In genomic region chr17:75412455-75413317, GRCh38 we compare ENCODE assay signal across 8 cellular contexts. TPM values are rescaled to one million over a fixed set of nuclear protein-coding genes. Genes with fewer than 3 reads are reported as not detected.
DNase-seq lines count a peak whose midpoint lies in the region; ATAC-seq, FAIRE-seq and TF ChIP-seq lines count a peak whose summit lies in the region.

No MANE protein-coding gene starts in this region.

- peak overlapping the region; percentile 50 for H2AFZ ChIP-seq in mammary epithelial cell (ENCODE audit: low read depth, low read length)

- TF ChIP-seq CTCF in HEK293 (tag by site-specific recombination; IDR thresholded peaks at IDR 0.05) = peak; percentile 81
- TF ChIP-seq CTCF in VCaP (conservative IDR thresholded peaks at IDR 0.05) = peak; percentile 88
- TF ChIP-seq CTCF in mammary epithelial cell (conservative IDR thresholded peaks at IDR 0.05 in 1 of 2, IDR thresholded peaks at IDR 0.05 in 1 of 2; ENCODE audit: extremely low read depth in 1 of 2, insufficient read depth in 1 of 2, low read depth in 1 of 2, low read length in 2 of 2) = peak; percentile 69 to 75
- TF ChIP-seq CTCF in kidney (IDR thresholded peaks at IDR 0.05; ENCODE audit: borderline replicate concordance, extremely low read depth, insufficient read depth) = peak; percentile 93

- dilution Hi-C loops in mammary epithelial cell (cut with HindIII; ENCODE audit: low sequenced_read_pairs) = no loop called here

- H4K20me1 ChIP-seq in mammary epithelial cell (ENCODE audit: insufficient read depth, low read length) = no peaks in the 10 kb centered on the region

- under 1% methylated on average over 8 of the region's 8 CpGs for WGBS in mammary epithelial cell (ENCODE audit: low coverage, missing lambda C conversion rate)

- no peak for ATAC-seq in GM18858 (IDR thresholded peaks at IDR 0.05; ENCODE audit: unreplicated experiment)

- POLR2A ChIA-PET in HEK293 (lab: Yijun Ruan, JAX) = interaction anchor here (0.6 to 2.0 kb wide), 7 partner anchors 97 to 172 kb away, joined by 3 to 13 read pairs (median 4); partner anchors contain the start of genes GGA3, MIF4GD and SLC25A19

- no TSS peak for BruUV-seq in mammary epithelial cell (replicated peaks; lab: Mats Ljungman, UMichigan)

- H3K36me3 ChIP-seq in HEK293 (ENCODE audit: control insufficient read depth in 2 of 2, insufficient read depth in 1 of 2, low read length in 2 of 2) = no peaks in the 10 kb centered on the region
- no peaks in the 10 kb centered on the region for H3K36me3 ChIP-seq in mammary epithelial cell (ENCODE audit: insufficient read depth, low read length)
- no peaks in the 10 kb centered on the region for H3K36me3 ChIP-seq in kidney (ENCODE audit: control insufficient read depth in 1 of 2, insufficient read depth in 2 of 2, low read length in 2 of 2)

- H3K27ac ChIP-seq in HEK293 (ENCODE audit: extremely low read depth, low read depth, low read length) (no peak overlapping the region), VCaP (no peak overlapping the region), mammary epithelial cell (ENCODE audit: insufficient read depth, low read depth, low read length) (no peak overlapping the region), kidney (ENCODE audit: low read depth in 2 of 2, low read length in 2 of 2) (no peak overlapping the region)

- peak overlapping the region; percentile 64 for H3K4me2 ChIP-seq in mammary epithelial cell (ENCODE audit: insufficient read depth, low read depth, low read length)

- DNase-seq in COLO668 (lab: John Stamatoyannopoulos, UW; ENCODE audit: unreplicated experiment) (peak; percentile 34), NCI-H2171 treated with DMSO at 0.1 percent for 48 hours (lab: John Stamatoyannopoulos, UW) (peak; percentile 77), mammary epithelial cell (peak; percentile 62), kidney (no peak)
- DNase-seq in stimulated activated CD4-positive, alpha-beta T cell treated with anti-CD3 and anti-CD28 coated beads, Interleukin-1b, Interleukin-23, amount 100 ng/mL, for 48 hours = peak; percentile 69

- H3K9ac ChIP-seq in mammary epithelial cell (ENCODE audit: insufficient read depth, low read length) (no peak overlapping the region), kidney (ENCODE audit: low read length in 2 of 2) (peak overlapping the region in 1 of 2 donors; percentile 49)

- H3K9me3 ChIP-seq in HEK293 (ENCODE audit: control insufficient read depth, insufficient read depth, low read depth, low read length) (no peaks in the 10 kb centered on the region), mammary epithelial cell (replicated peaks; ENCODE audit: insufficient read depth, low read length) (no peaks in the 10 kb centered on the region), kidney (ENCODE audit: control insufficient read depth in 1 of 2, low read length in 2 of 2) (no peaks in the 10 kb centered on the region)

- H3K4me3 ChIP-seq in HEK293 (ENCODE audit: low read depth, low read length) = no peak overlapping the region
- no peak overlapping the region for H3K4me3 ChIP-seq in mammary epithelial cell (replicated peaks in 1 of 3; ENCODE audit: insufficient read depth in 1 of 3, low read depth in 2 of 3, low read length in 3 of 3)
- H3K4me3 ChIP-seq in kidney (ENCODE audit: low read length in 2 of 2) = peak overlapping the region; percentile 25 to 27

- no peaks in the 10 kb centered on the region for H3K79me2 ChIP-seq in mammary epithelial cell (ENCODE audit: insufficient read depth, low read length)

- no peaks in the 10 kb centered on the region for H3K4me1 ChIP-seq in HEK293 (ENCODE audit: control insufficient read depth, insufficient read depth, low read length)
- H3K4me1 ChIP-seq in mammary epithelial cell (ENCODE audit: insufficient read depth, low read length) = peaks cover 3% of the 10 kb centered on the region
- peaks cover 0 to 2% of the 10 kb centered on the region in 2 donors for H3K4me1 ChIP-seq in kidney (ENCODE audit: control insufficient read depth in 1 of 2, insufficient read depth in 1 of 2, low read depth in 1 of 2, low read length in 2 of 2)

- CTCF ChIA-PET in HEK293 (lab: Yijun Ruan, JAX) (interaction anchor here (0.6 to 3.5 kb wide), 46 partner anchors 9 to 557 kb away, joined by 3 to 30 read pairs (median 4); partner anchors contain the start of genes MIF4GD, MRPS7, NUP85 and SLC25A19), mammary epithelial cell (lab: Charles Lee; ENCODE audit: low non-redundant PET) (interaction anchor here (0.7 kb wide), 1 partner anchor 143 kb away, joined by 5 read pairs; no protein-coding TSS in a partner anchor)

- in situ Hi-C loops in mammary epithelial cell (cut with MboI; ENCODE audit: low sequenced_read_pairs in 2 of 2) = no loop called here

- no peak for FAIRE-seq in kidney (lab: Jason Lieb, UNC)

- no peaks in the 10 kb centered on the region for H3K27me3 ChIP-seq in mammary epithelial cell (ENCODE audit: insufficient read depth, low read length)

- intact Hi-C loops in mammary epithelial cell (cut with micrococcal nuclease) (loop anchor here (1.0 to 10.0 kb wide), 4 partner anchors 89 to 298 kb away; no protein-coding TSS in a partner anchor), kidney (cut with DNase I) (no loop called here)

TF ChIP-seq in HEK293, 187 proteins besides CTCF, POLR2A, EP300 and RAD21 (continues in another document):
- TF ChIP-seq ZNF274 (IDR thresholded peaks at IDR 0.05; ENCODE audit: low read length) (no peak), ZNF274 (tag by site-specific recombination; IDR thresholded peaks at IDR 0.05; ENCODE audit: borderline replicate concordance) (no peak), ZNF362 (tag by site-specific recombination; IDR thresholded peaks at IDR 0.05) (peak; percentile 37; the same call in 1 of the 2 replicates), ZEB2 (tag by site-specific recombination; IDR thresholded peaks at IDR 0.05) (0 out of 2 replicates have a peak, but pooled peaks have one; percentile 53), ZNF768 (tag by site-specific recombination; IDR thresholded peaks at IDR 0.05) (peak; percentile 76; the same call in 1 of the 2 replicates), ZNF580 (tag by site-specific recombination; IDR thresholded peaks at IDR 0.05) (no peak), ZNF639 (tag by site-specific recombination; IDR thresholded peaks at IDR 0.05) (no peak), ZNF2 (tag by site-specific recombination; IDR thresholded peaks at IDR 0.05) (0 out of 2 replicates have a peak, but pooled peaks have one; percentile 64), ZNF654 (tag by site-specific recombination; IDR thresholded peaks at IDR 0.05; ENCODE audit: low read depth) (peak; percentile 100), ZNF776 (tag by site-specific recombination; IDR thresholded peaks at IDR 0.05; ENCODE audit: borderline replicate concordance) (0 out of 2 replicates have a peak, but pooled peaks have one; percentile 22), ZNF391 (tag by site-specific recombination; IDR thresholded peaks at IDR 0.05; ENCODE audit: borderline replicate concordance, low read depth) (0 out of 2 replicates have a peak, but pooled peaks have one; percentile 49), ZNF501 (tag by site-specific recombination; IDR thresholded peaks at IDR 0.05) (peak; percentile 48; the same call in 1 of the 2 replicates), KLF16 (tag by site-specific recombination; IDR thresholded peaks at IDR 0.05) (0 out of 2 replicates have a peak, but pooled peaks have one; percentile 15), ZNF155 (tag by site-specific recombination; IDR thresholded peaks at IDR 0.05) (0 out of 2 replicates have a peak, but pooled peaks have one; percentile 29), ZNF23 (tag by site-specific recombination; IDR thresholded peaks at IDR 0.05; ENCODE audit: borderline replicate concordance) (no peak), SCRT2 (tag by site-specific recombination; IDR thresholded peaks at IDR 0.05) (peak; percentile 70), ZBTB8A (tag by site-specific recombination; IDR thresholded peaks at IDR 0.05) (0 out of 2 replicates have a peak, but pooled peaks have one; percentile 17), PRDM1 (tag by site-specific recombination; IDR thresholded peaks at IDR 0.05) (peak; percentile 99), ZNF629 (tag by site-specific recombination; IDR thresholded peaks at IDR 0.05) (0 out of 2 replicates have a peak, but pooled peaks have one; percentile 21), ZNF664 (tag by site-specific recombination; IDR thresholded peaks at IDR 0.05) (0 out of 2 replicates have a peak, but pooled peaks have one; percentile 30)

RNA-seq across cellular contexts. Expression of gene GRB2, which starts 7.2 kb away (rescaled TPM):
- total RNA-seq in mammary epithelial cell (10 to 100 TPM; 61.5 to 78.6 TPM), kidney (119 TPM)
- polyA plus RNA-seq in mammary epithelial cell (49.9 TPM), kidney (ENCODE audit: insufficient read depth, low read depth, low replicate concordance) (65.3 TPM)
- 124 TPM for polyA minus RNA-seq in mammary epithelial cell

RNA-seq across cellular contexts. Expression of gene TMEM94, which starts 43.7 kb away (rescaled TPM):
- 10 to 100 TPM; 23.0 to 42.3 TPM for total RNA-seq in mammary epithelial cell
- polyA plus RNA-seq in mammary epithelial cell = 30.7 TPM
- 161 TPM for polyA minus RNA-seq in mammary epithelial cell
- total RNA-seq in kidney = 82.6 TPM
- polyA plus RNA-seq in kidney (ENCODE audit: insufficient read depth, low read depth, low replicate concordance) = 49.6 TPM

Comparison
In these comparisons a context has a peak if more than half of its experiments do, and no peak if none do; other contexts are left out.
1. H3K4me3 ChIP-seq: peak in kidney (2 of 2); none in HEK293 (single experiment) and mammary epithelial cell (0 of 3).
2. Peak in every context shown above with its lines, with median percentiles within 50 percentile points of each other: CTCF ChIP-seq.